17 cellular contexts compared by ENCODE assay signal in genomic region chr5:92778261-92778660, GRCh38.
"Had no signal": no experiment of that assay in that cellular context is flagged by ENCODE, and none has a peak within 500 bp of the region (broad histone marks: within the 10 kb centered on the region; RNA-seq: fewer than 3 reads in every experiment).

No MANE protein-coding gene starts in this region.

- H3K4me1 ChIP-seq: esophagus muscularis mucosa, gastrocnemius medialis, left lung, lower lobe of right lung, psoas muscle, right lobe of liver, spleen, tibial artery, upper lobe of right lung, vagina had no signal

- H3K27me3 ChIP-seq: esophagus muscularis mucosa, gastrocnemius medialis, left lung, neutrophil, right lobe of liver, spleen, tibial artery, upper lobe of right lung, vagina had no signal

- H3K27ac ChIP-seq: epithelial cell of prostate, esophagus muscularis mucosa, gastrocnemius medialis, left lung, lower lobe of right lung, neutrophil, psoas muscle, right lobe of liver, spleen, tibial artery, upper lobe of right lung, vagina had no signal

- H3K36me3 ChIP-seq: esophagus muscularis mucosa, gastrocnemius medialis, left lung, lower lobe of right lung, neutrophil, right lobe of liver, spleen, tibial artery, upper lobe of right lung, vagina had no signal

- H3K4me3 ChIP-seq: esophagus muscularis mucosa, gastrocnemius medialis, left lung, lower lobe of right lung, psoas muscle, right lobe of liver, spleen, tibial artery, upper lobe of right lung, vagina had no signal

- H3K9me3 ChIP-seq: esophagus muscularis mucosa, gastrocnemius medialis, left lung, lower lobe of right lung, neutrophil, psoas muscle, right lobe of liver, spleen, tibial artery, upper lobe of right lung, vagina had no signal

- DNase-seq: effector memory CD4-positive, alpha-beta T cell; gastrocnemius medialis; left lung; lower lobe of right lung; psoas muscle; retina; right lobe of liver; spleen; stimulated activated CD4-positive, alpha-beta T cell treated with anti-CD3 and anti-CD28 coated beads, Interleukin-15, amount 100 ng/mL, for 24 hours; stimulated activated CD4-positive, alpha-beta T cell treated with anti-CD3 and anti-CD28 coated beads, Interleukin-1b, Interleukin-23, amount 100 ng/mL, for 48 hours; stimulated activated CD4-positive, alpha-beta T cell treated with anti-CD3 and anti-CD28 coated beads, Interleukin-4, amount 100 ng/mL, for 24 hours; tibial artery; upper lobe of right lung had no signal
